In genomic region chr17:62703776-62704380, GRCh38 we compare ENCODE assay signal across 9 cellular contexts.
DNase-seq lines count a peak whose midpoint lies in the region; ATAC-seq, FAIRE-seq and TF ChIP-seq lines count a peak whose summit lies in the region.
"Had no signal": no experiment of that assay in that cellular context is flagged by ENCODE, and none has a peak within 500 bp of the region (broad histone marks: within the 10 kb centered on the region; RNA-seq: fewer than 3 reads in every experiment).

No MANE protein-coding gene starts in this region.

- intact Hi-C loops in HepG2 (cut with micrococcal nuclease; ENCODE audit: unreplicated experiment) = loop anchor here (1.0 kb wide), 1 partner anchor 264 kb away; no protein-coding TSS in a partner anchor

- peak; percentile 74 for ATAC-seq in HG02943 (IDR thresholded peaks at IDR 0.05; ENCODE audit: low read depth, unreplicated experiment)
- ATAC-seq in HepG2 = peak; percentile 95

- TF ChIP-seq CTCF in coronary artery (IDR thresholded peaks at IDR 0.05) (peak; percentile 82), HepG2 (CRISPR knock-in tag; IDR thresholded peaks at IDR 0.05) (peak; percentile 93)

- 0% methylated on average over 3 of the region's 80 CpGs for WGBS in HepG2 (ENCODE audit: low lambda C conversion rate)

- H3K9me3 ChIP-seq in HepG2 (ENCODE audit: low read length) = no peaks in the 10 kb centered on the region

- CTCF ChIA-PET in HepG2 (lab: Yijun Ruan, JAX; ENCODE audit: low intra/inter-chr PET ratio, low total read pairs) = interaction anchor here (1.5 to 5.3 kb wide), 2 partner anchors 265 to 702 kb away, joined by 11 to 78 read pairs; no protein-coding TSS in a partner anchor

- H3K27ac ChIP-seq in coronary artery (peak overlapping the region; percentile 46 to 52), HepG2 (ENCODE audit: extremely low read length, insufficient read depth, low read length) (no peak overlapping the region)

- POLR2A ChIA-PET in HepG2 (lab: Yijun Ruan, JAX) = no interaction called here

- FAIRE-seq in HepG2 (lab: Jason Lieb, UNC) = peak; percentile 23
- FAIRE-seq: G401.6 had no signal

- DNase-seq in NCI-H1417 (lab: John Stamatoyannopoulos, UW) (peak; percentile 81 to 84 (median 82)), NCI-H1417 treated with DMSO at 0.1 percent for 48 hours (lab: John Stamatoyannopoulos, UW) (no peak), NCI-H2196 (lab: John Stamatoyannopoulos, UW; ENCODE audit: unreplicated experiment) (peak; percentile 82), coronary artery (ENCODE audit: low spot score) (peak; percentile 76), HepG2 (ENCODE audit: low spot score) (no peak)
- DNase-seq in activated CD4-positive, alpha-beta T cell treated with anti-CD3 and anti-CD28 coated beads for 24 hours (ENCODE audit: low read depth in 2 of 2) = peak; percentile 45 to 52
- DNase-seq in stimulated activated CD4-positive, alpha-beta T cell treated with anti-CD3 and anti-CD28 coated beads, Interleukin-2, amount 100 ng/mL, for 48 hours = peak; percentile 66 to 69

- no peaks in the 10 kb centered on the region for H3K36me3 ChIP-seq in HepG2 (replicated peaks in 1 of 2; ENCODE audit: control insufficient read depth in 1 of 2, insufficient read depth in 2 of 2, low read length in 2 of 2)

- no peak overlapping the region for H2AFZ ChIP-seq in HepG2 (ENCODE audit: low read length)

- peaks cover 11% of the 10 kb centered on the region; the same call in 1 of the 2 replicates for H3K4me1 ChIP-seq in HepG2 (ENCODE audit: insufficient read depth, low read length)

- H3K4me2 ChIP-seq in HepG2 (ENCODE audit: low read depth, low read length) = peak overlapping the region; percentile 67

- H3K27me3 ChIP-seq in HepG2 (ENCODE audit: control insufficient read depth in 1 of 2, insufficient read depth in 2 of 2, low read length in 2 of 2) = peaks cover 21 to 69% of the 10 kb centered on the region in 2 experiments

- no TSS peak for BruUV-seq in HepG2 (replicated peaks; lab: Mats Ljungman, UMichigan)

- TF ChIP-seq EP300 in HepG2 (IDR thresholded peaks at IDR 0.05; ENCODE audit: low read depth in 2 of 2, low read length in 2 of 2) (no peak), HepG2 (CRISPR knock-in tag; IDR thresholded peaks at IDR 0.05; ENCODE audit: borderline replicate concordance) (no peak)

- H3K9ac ChIP-seq in HepG2 (ENCODE audit: insufficient read depth, low read depth, low read length) = no peak overlapping the region

- no peaks in the 10 kb centered on the region for H3K79me2 ChIP-seq in HepG2 (ENCODE audit: insufficient read depth, low read length)

- H3K4me3 ChIP-seq in coronary artery (peak overlapping the region; percentile 82), HepG2 (replicated peaks in 1 of 3; ENCODE audit: insufficient read depth in 1 of 3, low read depth in 2 of 3, low read length in 3 of 3) (peak overlapping the region in 2 of 3 experiments; percentile 40 to 70; a peak in 3 of 6 replicates)

- TF ChIP-seq RAD21 in HepG2 (CRISPR knock-in tag; IDR thresholded peaks at IDR 0.05) = peak; percentile 98

- H4K20me1 ChIP-seq in HepG2 (ENCODE audit: insufficient read depth, low read length) = no peaks in the 10 kb centered on the region

- TF ChIP-seq POLR2A in HepG2 (IDR thresholded peaks at IDR 0.05; ENCODE audit: insufficient read depth in 1 of 2, low read depth in 2 of 2, low read length in 2 of 2) = no peak

- in situ Hi-C loops in HepG2 (cut with HindIII; ENCODE audit: extremely low pct_ligation_motif_present, low pct_unique_long_range_greater_than_20kb) = loop anchor here (5.0 kb wide), 1 partner anchor 263 kb away; the partner anchor contains the start of gene TANC2

TF ChIP-seq in HepG2, 621 proteins besides CTCF, POLR2A, EP300 and RAD21 (continues in another document):
- 0 out of 2 replicates have a peak, but pooled peaks have one; percentile 59 for TF ChIP-seq TMF1 (CRISPR knock-in tag; IDR thresholded peaks at IDR 0.05; ENCODE audit: low read depth)
- no peak for TF ChIP-seq MED13 (CRISPR knock-in tag; IDR thresholded peaks at IDR 0.05)
- 0 out of 2 replicates have a peak, but pooled peaks have one; percentile 17 for TF ChIP-seq TOPORS (CRISPR knock-in tag; IDR thresholded peaks at IDR 0.05)
- no peak for TF ChIP-seq ZNF567 (CRISPR knock-in tag; IDR thresholded peaks at IDR 0.05; ENCODE audit: borderline replicate concordance)
- TF ChIP-seq, protein P1, sequence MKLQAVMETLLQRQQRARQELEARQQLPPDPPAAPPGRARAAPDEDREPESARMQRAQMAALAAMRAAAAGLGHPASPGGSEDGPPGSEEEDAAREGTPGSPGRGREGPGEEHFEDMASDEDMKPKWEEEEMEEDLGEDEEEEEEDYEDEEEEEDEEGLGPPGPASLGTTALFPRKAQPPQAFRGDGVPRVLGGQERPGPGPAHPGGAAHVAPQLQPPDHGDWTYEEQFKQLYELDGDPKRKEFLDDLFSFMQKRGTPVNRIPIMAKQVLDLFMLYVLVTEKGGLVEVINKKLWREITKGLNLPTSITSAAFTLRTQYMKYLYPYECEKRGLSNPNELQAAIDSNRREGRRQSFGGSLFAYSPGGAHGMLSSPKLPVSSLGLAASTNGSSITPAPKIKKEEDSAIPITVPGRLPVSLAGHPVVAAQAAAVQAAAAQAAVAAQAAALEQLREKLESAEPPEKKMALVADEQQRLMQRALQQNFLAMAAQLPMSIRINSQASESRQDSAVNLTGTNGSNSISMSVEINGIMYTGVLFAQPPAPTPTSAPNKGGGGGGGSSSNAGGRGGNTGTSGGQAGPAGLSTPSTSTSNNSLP (IDR thresholded peaks at IDR 0.05; ENCODE audit: low read depth, low read length) = no peak
- TF ChIP-seq, protein P2, sequence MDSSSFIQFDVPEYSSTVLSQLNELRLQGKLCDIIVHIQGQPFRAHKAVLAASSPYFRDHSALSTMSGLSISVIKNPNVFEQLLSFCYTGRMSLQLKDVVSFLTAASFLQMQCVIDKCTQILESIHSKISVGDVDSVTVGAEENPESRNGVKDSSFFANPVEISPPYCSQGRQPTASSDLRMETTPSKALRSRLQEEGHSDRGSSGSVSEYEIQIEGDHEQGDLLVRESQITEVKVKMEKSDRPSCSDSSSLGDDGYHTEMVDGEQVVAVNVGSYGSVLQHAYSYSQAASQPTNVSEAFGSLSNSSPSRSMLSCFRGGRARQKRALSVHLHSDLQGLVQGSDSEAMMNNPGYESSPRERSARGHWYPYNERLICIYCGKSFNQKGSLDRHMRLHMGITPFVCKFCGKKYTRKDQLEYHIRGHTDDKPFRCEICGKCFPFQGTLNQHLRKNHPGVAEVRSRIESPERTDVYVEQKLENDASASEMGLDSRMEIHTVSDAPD (CRISPR knock-in tag; IDR thresholded peaks at IDR 0.05) = no peak
- TF ChIP-seq THRA (CRISPR knock-in tag; IDR thresholded peaks at IDR 0.05; ENCODE audit: borderline replicate concordance) = no peak
- TF ChIP-seq ZNF34 (CRISPR knock-in tag; IDR thresholded peaks at IDR 0.05; ENCODE audit: borderline replicate concordance) = 0 out of 2 replicates have a peak, but pooled peaks have one; percentile 53
- TF ChIP-seq CHCHD3 (CRISPR knock-in tag; IDR thresholded peaks at IDR 0.05) = no peak
- TF ChIP-seq ATF7 (IDR thresholded peaks at IDR 0.05) = no peak
- TF ChIP-seq ATF7 (CRISPR knock-in tag; IDR thresholded peaks at IDR 0.05) = no peak
- TF ChIP-seq DR1 (CRISPR knock-in tag; IDR thresholded peaks at IDR 0.05) = no peak
- TF ChIP-seq NFYB (CRISPR knock-in tag; IDR thresholded peaks at IDR 0.05) = no peak
- TF ChIP-seq REPIN1 (CRISPR knock-in tag; IDR thresholded peaks at IDR 0.05; ENCODE audit: borderline replicate concordance, low read depth) = no peak
- TF ChIP-seq NR2F1 (CRISPR knock-in tag; IDR thresholded peaks at IDR 0.05) = no peak
- no peak for TF ChIP-seq NFRKB (IDR thresholded peaks at IDR 0.05)
- TF ChIP-seq ADNP (CRISPR knock-in tag; IDR thresholded peaks at IDR 0.05) = no peak
- no peak for TF ChIP-seq ZNF44 (CRISPR knock-in tag; IDR thresholded peaks at IDR 0.05)
- TF ChIP-seq, protein P3, sequence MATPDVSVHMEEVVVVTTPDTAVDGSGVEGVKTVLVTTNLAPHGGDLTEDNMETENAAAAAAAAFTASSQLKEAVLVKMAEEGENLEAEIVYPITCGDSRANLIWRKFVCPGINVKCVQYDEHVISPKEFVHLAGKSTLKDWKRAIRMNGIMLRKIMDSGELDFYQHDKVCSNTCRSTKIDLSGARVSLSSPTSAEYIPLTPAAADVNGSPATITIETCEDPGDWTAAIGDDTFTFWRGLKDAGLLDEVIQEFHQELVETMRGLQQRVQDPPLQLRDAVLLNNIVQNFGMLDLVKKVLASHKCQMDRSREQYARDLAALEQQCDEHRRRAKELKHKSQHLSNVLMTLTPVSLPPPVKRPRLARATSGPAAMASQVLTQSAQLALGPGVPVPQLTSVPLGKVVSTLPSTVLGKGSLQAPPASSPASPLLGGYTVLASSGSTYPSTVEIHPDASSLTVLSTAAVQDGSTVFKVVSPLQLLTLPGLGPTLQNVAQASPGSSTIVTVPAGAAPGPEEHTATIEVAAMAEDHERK (CRISPR knock-in tag; IDR thresholded peaks at IDR 0.05; ENCODE audit: low read depth) = no peak
- 0 out of 2 replicates have a peak, but pooled peaks have one; percentile 52 for TF ChIP-seq TSC22D2 (CRISPR knock-in tag; IDR thresholded peaks at IDR 0.05; ENCODE audit: borderline replicate concordance)
- no peak for TF ChIP-seq SP2 (CRISPR knock-in tag; IDR thresholded peaks at IDR 0.05)
- TF ChIP-seq PITX1 (CRISPR knock-in tag; IDR thresholded peaks at IDR 0.05) = no peak
- no peak for TF ChIP-seq ZNF746 (CRISPR knock-in tag; IDR thresholded peaks at IDR 0.05)
- TF ChIP-seq GABPA (IDR thresholded peaks at IDR 0.05; ENCODE audit: low read depth, low read length) = no peak; the same call in 1 of the 2 replicates
- TF ChIP-seq GABPA (CRISPR knock-in tag; IDR thresholded peaks at IDR 0.05; ENCODE audit: low read depth) = no peak
- TF ChIP-seq ZNF577 (CRISPR knock-in tag; IDR thresholded peaks at IDR 0.05; ENCODE audit: borderline replicate concordance, low read depth) = no peak

Comparison
In these comparisons a context has a peak if more than half of its experiments do, and no peak if none do; other contexts are left out.
1. DNase-seq: peak in NCI-H1417 (3 of 3), NCI-H2196 (single experiment), activated CD4-positive, alpha-beta T cell treated with anti-CD3 and anti-CD28 coated beads for 24 hours (2 of 2), coronary artery (single experiment) and stimulated activated CD4-positive, alpha-beta T cell treated with anti-CD3 and anti-CD28 coated beads, Interleukin-2, amount 100 ng/mL, for 48 hours (2 of 2); none in NCI-H1417 treated with DMSO at 0.1 percent for 48 hours (single experiment) and HepG2 (single experiment).